In genomic region chr10:109205929-109206585, GRCh38 we compare ENCODE assay signal across 16 cellular contexts.
DNase-seq lines count a peak whose midpoint lies in the region; ATAC-seq lines count a peak whose summit lies in the region.
"Had no signal": no experiment of that assay in that cellular context is flagged by ENCODE, and none has a peak within 500 bp of the region (broad histone marks: within the 10 kb centered on the region; RNA-seq: fewer than 3 reads in every experiment).

No MANE protein-coding gene starts in this region.

- DNase-seq in COLO829 (ENCODE audit: low spot score) (peak; percentile 54), HT1080 (ENCODE audit: low read depth) (peak; percentile 90), astrocyte of the hippocampus (ENCODE audit: low read depth, low spot score) (peak; percentile 81), kidney tubule cell (ENCODE audit: low spot score) (peak; percentile 96), HuH-7 (ENCODE audit: low spot score) (no peak)
- DNase-seq in NK-92 treated with Interleukin-12 subunit alpha and Interleukin-12 subunit beta, amount 100 ng/mL, for 24 hours (lab: John Stamatoyannopoulos, UW), result no peak
- DNase-seq: activated CD4-positive, alpha-beta T cell treated with anti-CD3 and anti-CD28 coated beads for 48 hours; activated effector memory CD4-positive, alpha-beta T cell treated with Interleukin-2 at 50 U/mL for 16 hours; CD4-positive, alpha-beta T cell; colonic mucosa; heart right ventricle; NCI-H1417 treated with DMSO at 0.1 percent for 48 hours; NCI-H526; upper lobe of left lung had no signal

- ATAC-seq in HG03378 (IDR thresholded peaks at IDR 0.05; ENCODE audit: unreplicated experiment), result no peak
- no peak for ATAC-seq in GM19395 (IDR thresholded peaks at IDR 0.05; ENCODE audit: unreplicated experiment)
- ATAC-seq: heart right ventricle had no signal

Comparison
In these comparisons a context has a peak if more than half of its experiments do, and no peak if none do; other contexts are left out.
1. DNase-seq: peak in COLO829 (single experiment), HT1080 (single experiment), astrocyte of the hippocampus (single experiment) and kidney tubule cell (single experiment); none in NK-92 treated with Interleukin-12 subunit alpha and Interleukin-12 subunit beta, amount 100 ng/mL, for 24 hours (single experiment) and HuH-7 (single experiment).